ENCODE assay signal across 9 cellular contexts in genomic region chr4:90025248-90025647, GRCh38.
A peak's percentile ranks its signal among the peaks of the same experiment; 100 is the strongest.
DNase-seq lines count a peak whose midpoint lies in the region; ATAC-seq and TF ChIP-seq lines count a peak whose summit lies in the region.
"Had no signal": no experiment of that assay in that cellular context is flagged by ENCODE, and none has a peak within 500 bp of the region (broad histone marks: within the 10 kb centered on the region; RNA-seq: fewer than 3 reads in every experiment).

No MANE protein-coding gene starts in this region.

- H3K4me3 ChIP-seq in Loucy (ENCODE audit: low read length, poor library complexity, severe bottlenecking) (no peak overlapping the region), choroid plexus epithelial cell (ENCODE audit: low read depth, low read length) (no peak overlapping the region)

- H3K36me3 Mint-ChIP-seq in neural crest cell (ENCODE audit: low read depth): no peaks in the 10 kb centered on the region

- no peaks in the 10 kb centered on the region for H3K9me3 Mint-ChIP-seq in neural crest cell

- ATAC-seq in GM18502 (IDR thresholded peaks at IDR 0.05; ENCODE audit: poor library complexity, unreplicated experiment): no peak
- no peak for ATAC-seq in left colon

- H2AFZ ChIP-seq in Loucy (ENCODE audit: low read length): no peak overlapping the region

- no peaks in the 10 kb centered on the region for H3K9me2 ChIP-seq in Loucy (replicated peaks; ENCODE audit: low read depth, low read length)

- no peak overlapping the region for H3K4me2 ChIP-seq in Loucy (ENCODE audit: low read depth, low read length, poor library complexity, severe bottlenecking)

- intact Hi-C loops in left colon (cut with DNase I, micrococcal nuclease): no loop called here

- no peaks in the 10 kb centered on the region for H3K27me3 ChIP-seq in Loucy (ENCODE audit: insufficient read depth, low read length, poor library complexity, severe bottlenecking)

- no peaks in the 10 kb centered on the region for H3K9me3 ChIP-seq in Loucy (ENCODE audit: insufficient read depth, low read depth, low read length)

- H3K9ac ChIP-seq in Loucy (ENCODE audit: low read depth, low read length, poor library complexity, severe bottlenecking): no peak overlapping the region

- peak; percentile 64 for TF ChIP-seq CTCF in Loucy (conservative IDR thresholded peaks at IDR 0.05; ENCODE audit: low read length)
- TF ChIP-seq CTCF in choroid plexus epithelial cell (conservative IDR thresholded peaks at IDR 0.05; ENCODE audit: low read depth, low read length): peak; percentile 44
- TF ChIP-seq CTCF in neural crest cell (conservative IDR thresholded peaks at IDR 0.05): peak; percentile 66

- no peaks in the 10 kb centered on the region for H3K79me2 ChIP-seq in Loucy (ENCODE audit: insufficient read depth, low read length)

- H3K4me3 Mint-ChIP-seq in neural crest cell: no peak overlapping the region

- H3K27ac Mint-ChIP-seq in neural crest cell (ENCODE audit: unreplicated experiment): no peak overlapping the region

- H3K4me1 ChIP-seq in Loucy (ENCODE audit: insufficient read depth, low read length, poor library complexity, severe bottlenecking): peaks cover 4% of the 10 kb centered on the region

- no peaks in the 10 kb centered on the region for H3K27me3 Mint-ChIP-seq in neural crest cell (ENCODE audit: low read depth)

- peaks cover 24% of the 10 kb centered on the region for H3K4me1 Mint-ChIP-seq in neural crest cell

- DNase-seq in NCI-H1105 treated with DMSO at 0.1 percent for 48 hours (lab: John Stamatoyannopoulos, UW): peak; percentile 5
- DNase-seq in NCI-H1105 (lab: John Stamatoyannopoulos, UW): no peak
- DNase-seq in choroid plexus epithelial cell (ENCODE audit: low read depth): peak; percentile 18
- DNase-seq in neural crest cell (ENCODE audit: low read depth, low spot score): no peak
- no peak for DNase-seq in left colon
- no peak for DNase-seq in DMS153 treated with DMSO at 0.1 percent for 48 hours (lab: John Stamatoyannopoulos, UW; ENCODE audit: unreplicated experiment)
- DNase-seq: NK-92 treated with Interleukin-12 subunit alpha and Interleukin-12 subunit beta, amount 100 ng/mL, for 24 hours had no signal

- no peaks in the 10 kb centered on the region for H3F3A ChIP-seq in Loucy (ENCODE audit: low read depth)

- H4K20me1 ChIP-seq in Loucy (ENCODE audit: insufficient read depth, low read length, poor library complexity, severe bottlenecking): no peaks in the 10 kb centered on the region

- H3K36me3 ChIP-seq in Loucy (ENCODE audit: insufficient read depth, low read length): no peaks in the 10 kb centered on the region

Comparison
In these comparisons a context has a peak if more than half of its experiments do, and no peak if none do; other contexts are left out.
1. DNase-seq: peak in NCI-H1105 treated with DMSO at 0.1 percent for 48 hours (single experiment) and choroid plexus epithelial cell (single experiment); none in NCI-H1105 (single experiment), neural crest cell (single experiment), left colon (0 of 2) and DMS153 treated with DMSO at 0.1 percent for 48 hours (single experiment).
2. Peak in every context shown above with its lines, with median percentiles within 50 percentile points of each other: CTCF ChIP-seq.